Comparison of ENCODE assay signal across 1 cellular context in genomic region chr1:57058652-57059501, GRCh38.
TF ChIP-seq lines count a peak whose summit lies in the region.

No MANE protein-coding gene starts in this region.

TF ChIP-seq in GM12878, 131 proteins besides CTCF, POLR2A, EP300 and RAD21 (continued from another document):
- TF ChIP-seq REST (IDR thresholded peaks at IDR 0.05; ENCODE audit: low read depth, low read length): no peak
- no peak for TF ChIP-seq POLR2AphosphoS5 (IDR thresholded peaks at IDR 0.05; ENCODE audit: low read length)
- no peak for TF ChIP-seq JUNB (IDR thresholded peaks at IDR 0.05)
- TF ChIP-seq RUNX3 (IDR thresholded peaks at IDR 0.05; ENCODE audit: low read length): no peak
- no peak for TF ChIP-seq STAT3 (IDR thresholded peaks at IDR 0.05; ENCODE audit: low read depth, low read length)
- TF ChIP-seq NFXL1 (IDR thresholded peaks at IDR 0.05; ENCODE audit: borderline replicate concordance): no peak
- TF ChIP-seq GATAD2B (conservative IDR thresholded peaks at IDR 0.05; ENCODE audit: low read depth): no peak
- no peak for TF ChIP-seq STAT1 (conservative IDR thresholded peaks at IDR 0.05)
- no peak for TF ChIP-seq E4F1 (IDR thresholded peaks at IDR 0.05; ENCODE audit: borderline replicate concordance, partially characterized antibody)
- TF ChIP-seq MYB (IDR thresholded peaks at IDR 0.05; ENCODE audit: borderline replicate concordance, low read depth, low read length): no peak
